ENCODE assay signal across 17 cellular contexts in the genomic region with DNA sequence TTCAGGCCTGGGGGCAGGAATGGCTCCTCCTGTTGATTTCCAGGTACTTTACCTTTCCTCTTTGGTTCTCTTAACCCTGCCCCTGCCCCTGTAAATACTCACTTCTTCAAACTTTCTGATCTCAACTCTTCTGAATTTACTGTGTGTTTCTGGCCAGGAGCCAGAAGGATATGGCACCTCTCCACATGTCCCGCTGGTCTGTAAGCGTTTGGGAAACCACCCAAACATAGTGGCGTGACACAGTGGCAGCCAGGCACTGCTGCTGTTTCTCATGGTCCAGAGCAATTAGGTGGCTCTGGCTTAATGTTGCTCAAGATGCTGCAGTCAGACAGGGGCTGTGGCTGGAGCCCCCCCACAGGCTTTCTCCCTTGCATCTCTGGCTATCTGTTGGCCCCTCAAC.
A peak's percentile ranks its signal among the peaks of the same experiment; 100 is the strongest.
DNase-seq lines count a peak whose midpoint lies in the region; ATAC-seq and TF ChIP-seq lines count a peak whose summit lies in the region.
"Had no signal": no experiment of that assay in that cellular context is flagged by ENCODE, and none has a peak within 500 bp of the region (broad histone marks: within the 10 kb centered on the region; RNA-seq: fewer than 3 reads in every experiment).

No MANE protein-coding gene starts in this region.

- WGBS in neuronal stem cell (ENCODE audit: extremely low coverage in 2 of 2, insufficient read length in 2 of 2, insufficient replicate concordance in 1 of 2), 2 donors = no CpG with 5 or more reads among the region's 3 CpGs
- WGBS in suprapubic skin = 34% methylated on average over 3 of the region's 3 CpGs

- H3K36me3 ChIP-seq in neuronal stem cell (replicated peaks in 1 of 2; ENCODE audit: control insufficient read depth in 2 of 2, insufficient read depth in 2 of 2, low read length in 2 of 2) (no peaks in the 10 kb centered on the region), suprapubic skin (no peaks in the 10 kb centered on the region)

- H3K4me2 ChIP-seq in neuronal stem cell (ENCODE audit: insufficient read depth, low read length, poor library complexity, severe bottlenecking) = no peak overlapping the region

- no peak overlapping the region for H3K14ac ChIP-seq in neuronal stem cell (ENCODE audit: low read length)

- H3K18ac ChIP-seq in neuronal stem cell (ENCODE audit: low read length) = peak overlapping the region; percentile 62

- no peak overlapping the region for H3K4ac ChIP-seq in neuronal stem cell (ENCODE audit: low read length)

- H3K4me3 ChIP-seq in neuronal stem cell (ENCODE audit: low read length in 2 of 2) = no peak overlapping the region
- H3K4me3 ChIP-seq in suprapubic skin = no peak overlapping the region

- H2BK5ac ChIP-seq in neuronal stem cell (ENCODE audit: low read length) = no peak overlapping the region

- H2BK15ac ChIP-seq in neuronal stem cell (ENCODE audit: low read length) = no peak overlapping the region

- H2BK12ac ChIP-seq in neuronal stem cell (ENCODE audit: low read length) = no peak overlapping the region

- H2AFZ ChIP-seq in neuronal stem cell (ENCODE audit: low read length) = no peak overlapping the region

- ATAC-seq in GM19351 (IDR thresholded peaks at IDR 0.05; ENCODE audit: unreplicated experiment) = peak; percentile 49
- ATAC-seq: PC-3 had no signal

- H3K27ac ChIP-seq in neuronal stem cell (replicated peaks; ENCODE audit: low read length) = no peak overlapping the region
- H3K27ac ChIP-seq in suprapubic skin = no peak overlapping the region
- H3K27ac ChIP-seq: C4-2B, RWPE1 had no signal

- H3K27me3 ChIP-seq in neuronal stem cell (ENCODE audit: control insufficient read depth in 3 of 3, insufficient read depth in 3 of 3, low read depth in 1 of 3, low read length in 3 of 3) (peaks cover 0 to 12% (median 0%) of the 10 kb centered on the region in 3 experiments), suprapubic skin (no peaks in the 10 kb centered on the region)

- H3K9me3 ChIP-seq in neuronal stem cell (replicated peaks in 1 of 2; ENCODE audit: control insufficient read depth in 2 of 2, insufficient read depth in 1 of 2, low read depth in 1 of 2, low read length in 2 of 2) = no peaks in the 10 kb centered on the region
- no peaks in the 10 kb centered on the region for H3K9me3 ChIP-seq in suprapubic skin

- H2AK5ac ChIP-seq in neuronal stem cell (ENCODE audit: low read depth, low read length) = no peak overlapping the region

- in situ Hi-C loops in G401 (cut with HindIII; ENCODE audit: low sequenced_read_pairs) = no loop called here

- DNase-seq in G401 (ENCODE audit: low spot score) (peak; percentile 10), NCI-H446 treated with DMSO at 0.1 percent for 48 hours (lab: John Stamatoyannopoulos, UW) (peak; percentile 56), neuronal stem cell (ENCODE audit: low spot score) (no peak), putamen (ENCODE audit: low spot score) (no peak), suprapubic skin (ENCODE audit: low spot score in 2 of 2) (no peak), NCI-H524 (lab: John Stamatoyannopoulos, UW) (no peak)
- DNase-seq: DMS79 treated with DMSO at 0.1 percent for 48 hours, H9, MM.1S, NCI-H1092 treated with DMSO at 0.1 percent for 48 hours, NCI-H2081, NCI-H2171 treated with DMSO at 0.1 percent for 48 hours, NCI-H82, PC-3 had no signal

- H4K91ac ChIP-seq in neuronal stem cell (ENCODE audit: low read depth, low read length, poor library complexity) = no peak overlapping the region

- no peak for TF ChIP-seq EP300 in suprapubic skin (IDR thresholded peaks at IDR 0.05)

- no peak overlapping the region for H2BK120ac ChIP-seq in neuronal stem cell (ENCODE audit: low read depth, low read length)

- TF ChIP-seq CTCF in suprapubic skin (IDR thresholded peaks at IDR 0.05) = no peak

- TF ChIP-seq POLR2A in suprapubic skin (IDR thresholded peaks at IDR 0.05) = no peak

- no peak overlapping the region for H3K9ac ChIP-seq in neuronal stem cell (ENCODE audit: low read depth, low read length, poor library complexity)

- no peak overlapping the region for H3K23ac ChIP-seq in neuronal stem cell (ENCODE audit: low read depth, low read length, poor library complexity)

- no peak overlapping the region for H4K8ac ChIP-seq in neuronal stem cell (ENCODE audit: low read depth, low read length)

- no peaks in the 10 kb centered on the region for H3K79me1 ChIP-seq in neuronal stem cell (ENCODE audit: low read depth, low read length)

- H3K4me1 ChIP-seq in neuronal stem cell (ENCODE audit: control insufficient read depth in 2 of 2, insufficient read depth in 1 of 2, low read depth in 1 of 2, low read length in 2 of 2) (peaks cover 3 to 5% of the 10 kb centered on the region in 2 donors), suprapubic skin (peaks cover 5% of the 10 kb centered on the region)

Comparison
In these comparisons a context has a peak if more than half of its experiments do, and no peak if none do; other contexts are left out.
1. DNase-seq: peak in G401 (single experiment) and NCI-H446 treated with DMSO at 0.1 percent for 48 hours (single experiment); none in neuronal stem cell (single experiment), putamen (single experiment), suprapubic skin (0 of 2) and NCI-H524 (0 of 2).